32 cellular contexts compared by ENCODE assay signal in genomic region chr5:53825926-53826325, GRCh38.
"Had no signal": no experiment of that assay in that cellular context is flagged by ENCODE, and none has a peak within 500 bp of the region (broad histone marks: within the 10 kb centered on the region; RNA-seq: fewer than 3 reads in every experiment).

No MANE protein-coding gene starts in this region.

- H3K27me3 ChIP-seq: brain microvascular endothelial cell, gastrocnemius medialis, heart left ventricle had no signal

- H3K4me1 ChIP-seq: foreskin keratinocyte, gastrocnemius medialis, heart left ventricle had no signal

- H3K4me3 ChIP-seq: coronary artery, dorsolateral prefrontal cortex, gastrocnemius medialis, heart left ventricle had no signal

- H3K36me3 ChIP-seq: brain microvascular endothelial cell, gastrocnemius medialis, heart left ventricle had no signal

- H3K36me3 Mint-ChIP-seq: activated naive CD4-positive, alpha-beta T cell treated with anti-CD3 and anti-CD28 coated beads, Interleukin-2, amount 10 ng/mL, durations not matched to agents 7 days and 5 days; activated naive CD4-positive, alpha-beta T cell treated with anti-CD3 and anti-CD28 coated beads, Interleukin-2, amount 50 U/mL, for 72 hours; activated naive CD8-positive, alpha-beta T cell treated with anti-CD3 and anti-CD28 coated beads, Interleukin-2, amount 10 ng/mL, durations not matched to agents 7 days and 5 days had no signal

- DNase-seq: activated CD4-positive, alpha-beta memory T cell treated with anti-CD3 and anti-CD28 coated beads, Interleukin-2, amount 10 ng/mL, durations not matched to agents 7 days and 5 days; activated CD4-positive, alpha-beta T cell treated with anti-CD3 and anti-CD28 coated beads for 36 hours; activated CD4-positive, alpha-beta T cell treated with anti-CD3 and anti-CD28 coated beads, Interleukin-2, amount 10 ng/mL, durations not matched to agents 7 days and 5 days; activated CD4-positive, alpha-beta T cell treated with anti-CD3 and anti-CD28 coated beads, Interleukin-2, amount 50 U/mL, for 4 hours; activated CD4-positive, CD25-positive, alpha-beta regulatory T cell; activated CD4-positive, CD25-positive, alpha-beta regulatory T cell treated with anti-CD3 and anti-CD28 coated beads, Interleukin-2, amount 50 U/mL, for 72 hours; activated CD8-positive, alpha-beta memory T cell treated with anti-CD3 and anti-CD28 coated beads, Interleukin-2, amount 50 U/mL, for 48 hours; activated gamma-delta T cell; activated naive CD4-positive, alpha-beta T cell; activated naive CD4-positive, alpha-beta T cell treated with anti-CD3 and anti-CD28 coated beads, Interleukin-2, amount 10 ng/mL, durations not matched to agents 7 days and 5 days; activated naive CD8-positive, alpha-beta T cell treated with anti-CD3 and anti-CD28 coated beads, Interleukin-2, amount 10 ng/mL, durations not matched to agents 7 days and 5 days; activated T-cell treated with anti-CD3 and anti-CD28 coated beads for 4 hours; activated T-cell treated with anti-CD3 and anti-CD28 coated beads, Interleukin-2, amount 50 U/mL, for 24 hours; activated T-cell treated with anti-CD3 and anti-CD28 coated beads, Interleukin-2, amount 50 U/mL, for 72 hours; amniotic stem cell; anterior cingulate cortex; brain microvascular endothelial cell; dorsolateral prefrontal cortex; effector memory CD4-positive, alpha-beta T cell; endodermal cell; foreskin keratinocyte; gastrocnemius medialis; glutamatergic neuron; heart left ventricle; T1000 had no signal

- H3K9me3 Mint-ChIP-seq: activated CD4-positive, alpha-beta memory T cell treated with anti-CD3 and anti-CD28 coated beads, Interleukin-2, amount 10 ng/mL, durations not matched to agents 7 days and 5 days; activated CD4-positive, alpha-beta T cell treated with anti-CD3 and anti-CD28 coated beads, Interleukin-2, amount 10 ng/mL, durations not matched to agents 7 days and 5 days; activated naive CD4-positive, alpha-beta T cell treated with anti-CD3 and anti-CD28 coated beads, Interleukin-2, amount 10 ng/mL, durations not matched to agents 7 days and 5 days; activated naive CD4-positive, alpha-beta T cell treated with anti-CD3 and anti-CD28 coated beads, Interleukin-2, amount 50 U/mL, for 72 hours; activated naive CD8-positive, alpha-beta T cell treated with anti-CD3 and anti-CD28 coated beads, Interleukin-2, amount 10 ng/mL, durations not matched to agents 7 days and 5 days; activated T-cell treated with anti-CD3 and anti-CD28 coated beads, Interleukin-2, amount 50 U/mL, for 72 hours; central memory CD8-positive, alpha-beta T cell; T-helper 2 cell treated with Interferon-gamma antibody and Interleukin-4, amounts not matched to agents 5 μg/mL and 100 μg/mL, for 36 hours had no signal

- H3K27ac Mint-ChIP-seq: activated CD4-positive, alpha-beta memory T cell treated with anti-CD3 and anti-CD28 coated beads, Interleukin-2, amount 10 ng/mL, durations not matched to agents 7 days and 5 days; activated CD4-positive, alpha-beta T cell treated with anti-CD3 and anti-CD28 coated beads for 36 hours; activated CD4-positive, alpha-beta T cell treated with anti-CD3 and anti-CD28 coated beads, Interleukin-2, amount 10 ng/mL, durations not matched to agents 7 days and 5 days; activated naive CD4-positive, alpha-beta T cell treated with anti-CD3 and anti-CD28 coated beads, Interleukin-2, amount 10 ng/mL, durations not matched to agents 7 days and 5 days; activated naive CD4-positive, alpha-beta T cell treated with anti-CD3 and anti-CD28 coated beads, Interleukin-2, amount 50 U/mL, for 72 hours; activated naive CD8-positive, alpha-beta T cell treated with anti-CD3 and anti-CD28 coated beads, Interleukin-2, amount 10 ng/mL, durations not matched to agents 7 days and 5 days; activated T-cell treated with anti-CD3 and anti-CD28 coated beads, Interleukin-2, amount 50 U/mL, for 24 hours; activated T-cell treated with anti-CD3 and anti-CD28 coated beads, Interleukin-2, amount 50 U/mL, for 72 hours; dendritic cell treated with granulocyte-macrophage colony-stimulating factor and Interleukin-4, amounts not matched to agents 40 ng/mL and 50 ng/mL, for 4 days; endodermal cell; T-helper 1 cell treated with Interleukin-12 subunit alpha and Interleukin-12 subunit beta and Interleukin-4 antibody, amounts not matched to agents 30 μg/mL and 1 μg/mL, for 36 hours; T-helper 2 cell treated with Interferon-gamma antibody and Interleukin-4, amounts not matched to agents 5 μg/mL and 100 μg/mL, for 36 hours had no signal

- H3K4me1 Mint-ChIP-seq: activated CD4-positive, alpha-beta memory T cell treated with anti-CD3 and anti-CD28 coated beads, Interleukin-2, amount 10 ng/mL, durations not matched to agents 7 days and 5 days; activated CD4-positive, alpha-beta T cell treated with anti-CD3 and anti-CD28 coated beads for 36 hours; activated CD4-positive, alpha-beta T cell treated with anti-CD3 and anti-CD28 coated beads, Interleukin-2, amount 10 ng/mL, durations not matched to agents 7 days and 5 days; activated naive CD4-positive, alpha-beta T cell treated with anti-CD3 and anti-CD28 coated beads, Interleukin-2, amount 10 ng/mL, durations not matched to agents 7 days and 5 days; central memory CD8-positive, alpha-beta T cell; endodermal cell had no signal

- H3K27me3 Mint-ChIP-seq: activated CD4-positive, alpha-beta memory T cell treated with anti-CD3 and anti-CD28 coated beads, Interleukin-2, amount 10 ng/mL, durations not matched to agents 7 days and 5 days; activated CD4-positive, alpha-beta T cell treated with anti-CD3 and anti-CD28 coated beads, Interleukin-2, amount 10 ng/mL, durations not matched to agents 7 days and 5 days; activated T-cell treated with anti-CD3 and anti-CD28 coated beads, Interleukin-2, amount 50 U/mL, for 24 hours; dendritic cell treated with granulocyte-macrophage colony-stimulating factor and Interleukin-4, amounts not matched to agents 40 ng/mL and 50 ng/mL, for 4 days had no signal

- H3K4me3 Mint-ChIP-seq: activated CD4-positive, alpha-beta memory T cell treated with anti-CD3 and anti-CD28 coated beads, Interleukin-2, amount 10 ng/mL, durations not matched to agents 7 days and 5 days; activated CD4-positive, alpha-beta T cell treated with anti-CD3 and anti-CD28 coated beads for 36 hours; activated CD4-positive, alpha-beta T cell treated with anti-CD3 and anti-CD28 coated beads, Interleukin-2, amount 10 ng/mL, durations not matched to agents 7 days and 5 days; activated naive CD4-positive, alpha-beta T cell treated with anti-CD3 and anti-CD28 coated beads, Interleukin-2, amount 10 ng/mL, durations not matched to agents 7 days and 5 days; activated naive CD8-positive, alpha-beta T cell treated with anti-CD3 and anti-CD28 coated beads, Interleukin-2, amount 10 ng/mL, durations not matched to agents 7 days and 5 days; activated T-cell treated with anti-CD3 and anti-CD28 coated beads, Interleukin-2, amount 50 U/mL, for 24 hours; activated T-cell treated with anti-CD3 and anti-CD28 coated beads, Interleukin-2, amount 50 U/mL, for 72 hours; central memory CD8-positive, alpha-beta T cell; dendritic cell treated with granulocyte-macrophage colony-stimulating factor and Interleukin-4, amounts not matched to agents 40 ng/mL and 50 ng/mL, for 4 days; endodermal cell; T-helper 1 cell treated with Interleukin-12 subunit alpha and Interleukin-12 subunit beta and Interleukin-4 antibody, amounts not matched to agents 30 μg/mL and 1 μg/mL, for 36 hours; T-helper 2 cell treated with Interferon-gamma antibody and Interleukin-4, amounts not matched to agents 5 μg/mL and 100 μg/mL, for 36 hours had no signal

- ATAC-seq: activated CD4-positive, alpha-beta T cell treated with anti-CD3 and anti-CD28 coated beads for 36 hours; activated naive CD4-positive, alpha-beta T cell treated with anti-CD3 and anti-CD28 coated beads, Interleukin-2, amount 50 U/mL, for 72 hours; activated T-cell treated with anti-CD3 and anti-CD28 coated beads, Interleukin-2, amount 50 U/mL, for 72 hours; esophagus mucosa; foreskin keratinocyte; gastrocnemius medialis; heart left ventricle had no signal

- H3K27ac ChIP-seq: brain microvascular endothelial cell, coronary artery, dorsolateral prefrontal cortex, foreskin keratinocyte, gastrocnemius medialis, heart left ventricle had no signal
